ENCODE assay signal across 30 cellular contexts in the genomic region with DNA sequence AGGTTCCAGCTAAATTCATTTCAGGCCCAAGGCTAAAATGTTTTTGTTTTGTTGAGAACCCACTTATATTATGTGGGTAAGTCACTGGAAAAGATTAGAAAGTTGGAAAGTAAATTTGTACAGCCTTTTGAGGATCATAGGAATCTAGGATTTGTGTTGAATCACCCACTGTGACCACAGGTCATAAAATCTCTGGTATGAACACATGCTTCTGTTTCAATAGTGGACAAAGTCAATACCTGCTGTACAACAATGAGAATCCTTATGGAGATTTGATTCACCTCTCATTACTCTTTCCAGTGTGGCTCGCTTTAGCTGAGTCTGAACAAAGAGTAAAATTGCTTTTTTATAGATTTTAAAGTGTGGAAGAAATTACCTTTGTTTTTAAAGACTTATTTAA.
DNase-seq lines count a peak whose midpoint lies in the region; ATAC-seq and TF ChIP-seq lines count a peak whose summit lies in the region.
"Had no signal": no experiment of that assay in that cellular context is flagged by ENCODE, and none has a peak within 500 bp of the region (broad histone marks: within the 10 kb centered on the region; RNA-seq: fewer than 3 reads in every experiment).

No MANE protein-coding gene starts in this region.

- H3K27ac Mint-ChIP-seq in Caco-2 (ENCODE audit: unreplicated experiment): peak overlapping the region; percentile 4
- peak overlapping the region; percentile 86 to 93 (median 87) for H3K27ac Mint-ChIP-seq in nephron
- H3K27ac Mint-ChIP-seq: activated CD8-positive, alpha-beta memory T cell treated with anti-CD3 and anti-CD28 coated beads, Interleukin-2, amount 10 ng/mL, durations not matched to agents 7 days and 5 days; activated naive CD4-positive, alpha-beta T cell treated with anti-CD3 and anti-CD28 coated beads, Interleukin-2, amount 10 ng/mL, durations not matched to agents 7 days and 5 days; activated T-helper 1 cell treated with anti-CD3 and anti-CD28 coated beads, Interleukin-12 subunit alpha, Interleukin-12 subunit beta, Interleukin-2, Interleukin-4 antibody, amounts not matched to agents 30 ng/mL and 10 ng/mL and 1 ng/mL, durations not matched to agents 14 hours and 24 hours and 36 hours; HFFc6; memory B cell had no signal

- no peaks in the 10 kb centered on the region for H3K27me3 ChIP-seq in Caco-2 (replicated peaks; ENCODE audit: control insufficient read depth, insufficient read depth, low read length)
- H3K27me3 ChIP-seq: BLaER1, neutrophil had no signal

- no TSS peak for BruUV-seq in Caco-2 (replicated peaks; lab: Mats Ljungman, UMichigan)

- ATAC-seq in HG03342 (IDR thresholded peaks at IDR 0.05; ENCODE audit: unreplicated experiment): no peak
- ATAC-seq: activated CD8-positive, alpha-beta memory T cell treated with anti-CD3 and anti-CD28 coated beads, Interleukin-2, amount 10 ng/mL, durations not matched to agents 7 days and 5 days; SK-N-SH treated with all-trans-retinoic acid at 6 μM for 48 hours had no signal

- H3K4me3 ChIP-seq in Caco-2 (ENCODE audit: low read depth, low read length): no peak overlapping the region
- H3K4me3 ChIP-seq: BLaER1, prostate gland, skin epidermis had no signal

- H3K9me3 Mint-ChIP-seq in Caco-2 (ENCODE audit: unreplicated experiment): peaks cover 11% of the 10 kb centered on the region
- peaks cover 9% of the 10 kb centered on the region for H3K9me3 Mint-ChIP-seq in nephron
- H3K9me3 Mint-ChIP-seq: activated naive CD4-positive, alpha-beta T cell treated with anti-CD3 and anti-CD28 coated beads, Interleukin-2, amount 10 ng/mL, durations not matched to agents 7 days and 5 days had no signal

- H3K9me3 ChIP-seq in Caco-2: no peaks in the 10 kb centered on the region
- H3K9me3 ChIP-seq: BLaER1, neutrophil, prostate gland had no signal

- H3K36me3 Mint-ChIP-seq in Caco-2 (ENCODE audit: insufficient read depth, unreplicated experiment) (no peaks in the 10 kb centered on the region), nephron (ENCODE audit: low read depth) (no peaks in the 10 kb centered on the region)
- H3K36me3 Mint-ChIP-seq: activated CD8-positive, alpha-beta memory T cell treated with anti-CD3 and anti-CD28 coated beads, Interleukin-2, amount 10 ng/mL, durations not matched to agents 7 days and 5 days; activated naive CD4-positive, alpha-beta T cell treated with anti-CD3 and anti-CD28 coated beads, Interleukin-2, amount 10 ng/mL, durations not matched to agents 7 days and 5 days; memory B cell had no signal

- peak in 1 of 2 experiments; percentile 39 for DNase-seq in Caco-2
- peak; percentile 76 for DNase-seq in HuH-7 (ENCODE audit: low spot score)
- DNase-seq in astrocyte of the hippocampus (ENCODE audit: low read depth, low spot score): peak; percentile 58
- no peak for DNase-seq in T-helper 2 cell
- no peak for DNase-seq in ureter (ENCODE audit: low spot score)
- DNase-seq in stimulated activated CD4-positive, alpha-beta T cell treated with anti-CD3 and anti-CD28 coated beads, Interleukin-15, amount 100 ng/mL, for 24 hours: no peak
- DNase-seq: activated CD4-positive, alpha-beta T cell treated with anti-CD3 and anti-CD28 coated beads, Interleukin-2, amount 50 U/mL, for 1 hour; activated CD8-positive, alpha-beta memory T cell treated with anti-CD3 and anti-CD28 coated beads, Interleukin-2, amount 10 ng/mL, durations not matched to agents 7 days and 5 days; activated naive CD4-positive, alpha-beta T cell treated with anti-CD3 and anti-CD28 coated beads, Interleukin-2, amount 10 ng/mL, durations not matched to agents 7 days and 5 days; amniotic stem cell; caudate nucleus; COR-L47; dermis blood vessel endothelial cell; HFFc6; Kasumi-1; NCI-H1092; NCI-H2029; NCI-H526 treated with DMSO at 0.1 percent for 48 hours; stimulated activated CD4-positive, alpha-beta T cell treated with anti-CD3 and anti-CD28 coated beads, Interleukin-2, amount 100 ng/mL, for 24 hours; substantia nigra; WERI-Rb-1 had no signal

- intact Hi-C loops in Caco-2 (cut with micrococcal nuclease; ENCODE audit: unreplicated experiment): loop anchor here (5.0 kb wide), 2 partner anchors 80 to 855 kb away; no protein-coding TSS in a partner anchor

- H3K4me1 Mint-ChIP-seq in Caco-2 (ENCODE audit: low read depth, unreplicated experiment): peaks cover 20% of the 10 kb centered on the region
- H3K4me1 Mint-ChIP-seq in nephron: peaks cover 19% of the 10 kb centered on the region
- H3K4me1 Mint-ChIP-seq: activated CD8-positive, alpha-beta memory T cell treated with anti-CD3 and anti-CD28 coated beads, Interleukin-2, amount 10 ng/mL, durations not matched to agents 7 days and 5 days; activated naive CD4-positive, alpha-beta T cell treated with anti-CD3 and anti-CD28 coated beads, Interleukin-2, amount 10 ng/mL, durations not matched to agents 7 days and 5 days; memory B cell had no signal

- no peak overlapping the region for H3K4me3 Mint-ChIP-seq in Caco-2 (ENCODE audit: unreplicated experiment)
- H3K4me3 Mint-ChIP-seq in nephron: no peak overlapping the region
- H3K4me3 Mint-ChIP-seq: activated CD8-positive, alpha-beta memory T cell treated with anti-CD3 and anti-CD28 coated beads, Interleukin-2, amount 10 ng/mL, durations not matched to agents 7 days and 5 days; activated naive CD4-positive, alpha-beta T cell treated with anti-CD3 and anti-CD28 coated beads, Interleukin-2, amount 10 ng/mL, durations not matched to agents 7 days and 5 days; activated T-helper 1 cell treated with anti-CD3 and anti-CD28 coated beads, Interleukin-12 subunit alpha, Interleukin-12 subunit beta, Interleukin-2, Interleukin-4 antibody, amounts not matched to agents 30 ng/mL and 10 ng/mL and 1 ng/mL, durations not matched to agents 14 hours and 24 hours and 36 hours; HFFc6; memory B cell had no signal

- POLR2A ChIA-PET in Caco-2 (lab: Charles Lee): no interaction called here

- CTCF ChIA-PET in Caco-2 (lab: Charles Lee): interaction anchor here (0.6 kb wide), 1 partner anchor 57 kb away, joined by 3 read pairs; no protein-coding TSS in a partner anchor

- no peak for TF ChIP-seq CTCF in Caco-2 (IDR thresholded peaks at IDR 0.05; ENCODE audit: insufficient read depth in 1 of 2, low read depth in 1 of 2, low read length in 1 of 2, severe bottlenecking in 1 of 2, unreplicated experiment in 1 of 2)
- TF ChIP-seq CTCF in nephron (IDR thresholded peaks at IDR 0.05; ENCODE audit: unreplicated experiment in 3 of 3): no peak

- H3K27me3 Mint-ChIP-seq in Caco-2 (ENCODE audit: insufficient read depth, unreplicated experiment) (no peaks in the 10 kb centered on the region), nephron (ENCODE audit: low read depth) (no peaks in the 10 kb centered on the region)

- H3K4me1 ChIP-seq in Caco-2: peaks cover 22% of the 10 kb centered on the region
- H3K4me1 ChIP-seq: BLaER1, prostate gland had no signal

- H3K36me3 ChIP-seq in Caco-2 (ENCODE audit: control insufficient read depth, insufficient read depth, low read length): no peaks in the 10 kb centered on the region
- H3K36me3 ChIP-seq: BLaER1, neutrophil, prostate gland, WERI-Rb-1 had no signal

Comparison
In these comparisons a context has a peak if more than half of its experiments do, and no peak if none do; other contexts are left out.
1. DNase-seq: peak in HuH-7 (single experiment) and astrocyte of the hippocampus (single experiment); none in T-helper 2 cell (0 of 5), ureter (single experiment) and stimulated activated CD4-positive, alpha-beta T cell treated with anti-CD3 and anti-CD28 coated beads, Interleukin-15, amount 100 ng/mL, for 24 hours (single experiment).